In the genomic region with DNA sequence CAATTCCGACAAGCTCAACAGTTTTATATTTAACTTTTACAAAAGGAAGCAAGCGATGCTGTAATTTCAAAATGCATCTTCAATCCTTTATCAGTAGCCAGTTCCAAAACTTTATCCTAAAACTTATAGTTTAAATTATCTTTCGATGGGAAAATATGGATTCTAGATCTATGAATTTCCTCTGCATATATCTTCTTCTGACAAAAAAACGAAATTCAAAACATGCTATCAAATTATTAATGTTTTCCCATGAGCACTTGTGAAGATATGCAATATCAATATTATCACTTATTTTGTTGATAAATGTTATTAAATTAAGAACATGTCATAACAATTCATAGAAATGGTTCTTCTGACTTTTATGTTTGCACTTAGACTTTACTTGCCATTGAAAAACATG, we compare ENCODE assay signal across 37 cellular contexts. TPM values are rescaled to one million over a fixed set of nuclear protein-coding genes. Genes with fewer than 3 reads are reported as not detected.
"Had no signal": no experiment of that assay in that cellular context is flagged by ENCODE, and none has a peak within 500 bp of the region (broad histone marks: within the 10 kb centered on the region; RNA-seq: fewer than 3 reads in every experiment).

No MANE protein-coding gene starts in this region.

- H3K4me3 ChIP-seq: adrenal gland, body of pancreas, breast epithelium had no signal

- H3K27me3 Mint-ChIP-seq: activated B cell treated with CpG ODN at 0.5 μM for 24 hours; activated CD4-positive, alpha-beta memory T cell treated with anti-CD3 and anti-CD28 coated beads for 36 hours; activated CD8-positive, alpha-beta T cell treated with anti-CD3 and anti-CD28 coated beads for 36 hours; activated naive CD8-positive, alpha-beta T cell treated with anti-CD3 and anti-CD28 coated beads for 36 hours had no signal

- H3K9me3 Mint-ChIP-seq: activated B cell treated with CpG ODN at 0.5 μM for 24 hours; activated CD4-positive, alpha-beta memory T cell treated with anti-CD3 and anti-CD28 coated beads for 36 hours; activated CD4-positive, alpha-beta T cell treated with anti-CD3 and anti-CD28 coated beads, Interleukin-2, amount 10 ng/mL, durations not matched to agents 24 days and 14 days; activated CD8-positive, alpha-beta T cell treated with anti-CD3 and anti-CD28 coated beads for 36 hours; activated naive CD4-positive, alpha-beta T cell treated with anti-CD3 and anti-CD28 coated beads for 36 hours; activated naive CD4-positive, alpha-beta T cell treated with anti-CD3 and anti-CD28 coated beads, Interleukin-2, amount 50 U/mL, for 72 hours; activated naive CD8-positive, alpha-beta T cell treated with anti-CD3 and anti-CD28 coated beads for 36 hours; activated T-cell treated with anti-CD3 and anti-CD28 coated beads, Interleukin-2, amount 50 U/mL, for 4 hours; activated T-cell treated with anti-CD3 and anti-CD28 coated beads, Interleukin-2, amount 50 U/mL, for 72 hours; activated T-helper 1 cell treated with anti-CD3 and anti-CD28 coated beads, Interleukin-12 subunit alpha, Interleukin-12 subunit beta, Interleukin-2, Interleukin-4 antibody, amounts not matched to agents 30 ng/mL and 10 ng/mL and 1 ng/mL, durations not matched to agents 14 hours and 24 hours and 36 hours; activated T-helper 17 cell treated with anti-CD3 and anti-CD28 coated beads, Interleukin-2, amount 50 U/mL, for 72 hours; T-helper 1 cell treated with Interleukin-12 subunit alpha and Interleukin-12 subunit beta and Interleukin-4 antibody, amounts not matched to agents 30 μg/mL and 1 μg/mL, for 36 hours; T-helper 2 cell treated with Interferon-gamma antibody and Interleukin-4, amounts not matched to agents 5 μg/mL and 100 μg/mL, for 36 hours had no signal

- H3K9me3 ChIP-seq: adrenal gland, body of pancreas, breast epithelium had no signal

- DNase-seq: activated B cell treated with CpG ODN at 0.5 μM for 24 hours; activated CD4-positive, alpha-beta memory T cell treated with anti-CD3 and anti-CD28 coated beads for 36 hours; activated CD4-positive, alpha-beta T cell treated with anti-CD3 and anti-CD28 coated beads for 4 hours; activated CD4-positive, alpha-beta T cell treated with anti-CD3 and anti-CD28 coated beads, Interleukin-2, amount 10 ng/mL, durations not matched to agents 24 days and 14 days; activated CD4-positive, alpha-beta T cell treated with anti-CD3 and anti-CD28 coated beads, Interleukin-2, amount 50 U/mL, for 1 hour; activated CD4-positive, alpha-beta T cell treated with anti-CD3 and anti-CD28 coated beads, Interleukin-2, amount 50 U/mL, for 4 hours; activated CD4-positive, CD25-positive, alpha-beta regulatory T cell treated with anti-CD3 and anti-CD28 coated beads, Interleukin-2, amount 50 U/mL, for 72 hours; activated CD8-positive, alpha-beta memory T cell treated with anti-CD3 and anti-CD28 coated beads, Interleukin-2, amount 50 U/mL, for 4 hours; activated CD8-positive, alpha-beta T cell treated with anti-CD3 and anti-CD28 coated beads for 36 hours; activated effector memory CD4-positive, alpha-beta T cell treated with anti-CD3 and anti-CD28 coated beads, Interleukin-2, amount 50 U/mL, for 16 hours; activated gamma-delta T cell treated with Interleukin-2 at 50 U/mL for 16 hours; activated naive CD4-positive, alpha-beta T cell; activated naive CD4-positive, alpha-beta T cell treated with anti-CD3 and anti-CD28 coated beads for 36 hours; activated naive CD4-positive, alpha-beta T cell treated with anti-CD3 and anti-CD28 coated beads, Interleukin-2, amount 50 U/mL, for 16 hours; activated naive CD8-positive, alpha-beta T cell treated with anti-CD3 and anti-CD28 coated beads for 36 hours; activated T-cell treated with anti-CD3 and anti-CD28 coated beads for 4 hours; activated T-cell treated with anti-CD3 and anti-CD28 coated beads, Interleukin-2, amount 50 U/mL, for 1 hour; activated T-cell treated with anti-CD3 and anti-CD28 coated beads, Interleukin-2, amount 50 U/mL, for 4 hours; activated T-cell treated with anti-CD3 and anti-CD28 coated beads, Interleukin-2, amount 50 U/mL, for 72 hours; adrenal gland; amniotic stem cell; aorta; body of pancreas; brain microvascular endothelial cell; central memory CD4-positive, alpha-beta T cell; T-helper 1 cell; T-helper 2 cell; T-helper 9 cell had no signal

- H3K36me3 ChIP-seq: adrenal gland, brain microvascular endothelial cell, breast epithelium had no signal

- H3K27me3 ChIP-seq: adrenal gland had no signal

- H3K4me3 Mint-ChIP-seq: activated B cell treated with CpG ODN at 0.5 μM for 24 hours; activated CD4-positive, alpha-beta memory T cell treated with anti-CD3 and anti-CD28 coated beads for 36 hours; activated CD4-positive, alpha-beta T cell treated with anti-CD3 and anti-CD28 coated beads, Interleukin-2, amount 10 ng/mL, durations not matched to agents 24 days and 14 days; activated CD8-positive, alpha-beta T cell treated with anti-CD3 and anti-CD28 coated beads for 36 hours; activated naive CD4-positive, alpha-beta T cell treated with anti-CD3 and anti-CD28 coated beads for 36 hours; activated naive CD8-positive, alpha-beta T cell treated with anti-CD3 and anti-CD28 coated beads for 36 hours; activated T-cell treated with anti-CD3 and anti-CD28 coated beads, Interleukin-2, amount 50 U/mL, for 4 hours; activated T-cell treated with anti-CD3 and anti-CD28 coated beads, Interleukin-2, amount 50 U/mL, for 72 hours; activated T-helper 1 cell treated with anti-CD3 and anti-CD28 coated beads, Interleukin-12 subunit alpha, Interleukin-12 subunit beta, Interleukin-2, Interleukin-4 antibody, amounts not matched to agents 30 ng/mL and 10 ng/mL and 1 ng/mL, durations not matched to agents 14 hours and 24 hours and 36 hours; activated T-helper 17 cell treated with anti-CD3 and anti-CD28 coated beads, Interleukin-2, amount 50 U/mL, for 72 hours; T-helper 1 cell treated with Interleukin-12 subunit alpha and Interleukin-12 subunit beta and Interleukin-4 antibody, amounts not matched to agents 30 μg/mL and 1 μg/mL, for 36 hours; T-helper 2 cell treated with Interferon-gamma antibody and Interleukin-4, amounts not matched to agents 5 μg/mL and 100 μg/mL, for 36 hours had no signal

- FAIRE-seq: astrocyte, TTC549 had no signal

- H3K36me3 Mint-ChIP-seq: activated CD4-positive, alpha-beta memory T cell treated with anti-CD3 and anti-CD28 coated beads for 36 hours; activated naive CD4-positive, alpha-beta T cell treated with anti-CD3 and anti-CD28 coated beads, Interleukin-2, amount 50 U/mL, for 72 hours; activated naive CD8-positive, alpha-beta T cell treated with anti-CD3 and anti-CD28 coated beads for 36 hours had no signal

- H3K4me1 ChIP-seq: adrenal gland, body of pancreas, breast epithelium had no signal

- H3K27ac Mint-ChIP-seq: activated B cell treated with CpG ODN at 0.5 μM for 24 hours; activated CD4-positive, alpha-beta memory T cell treated with anti-CD3 and anti-CD28 coated beads for 36 hours; activated CD4-positive, alpha-beta T cell treated with anti-CD3 and anti-CD28 coated beads, Interleukin-2, amount 10 ng/mL, durations not matched to agents 24 days and 14 days; activated CD8-positive, alpha-beta T cell treated with anti-CD3 and anti-CD28 coated beads for 36 hours; activated naive CD4-positive, alpha-beta T cell treated with anti-CD3 and anti-CD28 coated beads for 36 hours; activated naive CD4-positive, alpha-beta T cell treated with anti-CD3 and anti-CD28 coated beads, Interleukin-2, amount 50 U/mL, for 72 hours; activated naive CD8-positive, alpha-beta T cell treated with anti-CD3 and anti-CD28 coated beads for 36 hours; activated T-cell treated with anti-CD3 and anti-CD28 coated beads, Interleukin-2, amount 50 U/mL, for 72 hours; activated T-helper 1 cell treated with anti-CD3 and anti-CD28 coated beads, Interleukin-12 subunit alpha, Interleukin-12 subunit beta, Interleukin-2, Interleukin-4 antibody, amounts not matched to agents 30 ng/mL and 10 ng/mL and 1 ng/mL, durations not matched to agents 14 hours and 24 hours and 36 hours; activated T-helper 17 cell treated with anti-CD3 and anti-CD28 coated beads, Interleukin-2, amount 50 U/mL, for 72 hours; T-helper 1 cell treated with Interleukin-12 subunit alpha and Interleukin-12 subunit beta and Interleukin-4 antibody, amounts not matched to agents 30 μg/mL and 1 μg/mL, for 36 hours; T-helper 2 cell treated with Interferon-gamma antibody and Interleukin-4, amounts not matched to agents 5 μg/mL and 100 μg/mL, for 36 hours had no signal

- ATAC-seq: activated CD8-positive, alpha-beta T cell treated with anti-CD3 and anti-CD28 coated beads for 36 hours; activated naive CD4-positive, alpha-beta T cell treated with anti-CD3 and anti-CD28 coated beads, Interleukin-2, amount 50 U/mL, for 72 hours; activated T-cell treated with anti-CD3 and anti-CD28 coated beads, Interleukin-2, amount 50 U/mL, for 4 hours; activated T-cell treated with anti-CD3 and anti-CD28 coated beads, Interleukin-2, amount 50 U/mL, for 72 hours; activated T-helper 17 cell treated with anti-CD3 and anti-CD28 coated beads, Interleukin-2, amount 50 U/mL, for 72 hours; body of pancreas had no signal

- H3K27ac ChIP-seq: adrenal gland, body of pancreas, brain microvascular endothelial cell, breast epithelium, VCaP had no signal

- H3K4me1 Mint-ChIP-seq: activated T-helper 17 cell treated with anti-CD3 and anti-CD28 coated beads, Interleukin-2, amount 50 U/mL, for 72 hours had no signal

RNA-seq across cellular contexts. Expression of gene NCR2, which starts 2.3 kb away (rescaled TPM):
- polyA plus RNA-seq: adrenal gland, aorta had no signal
